In the genomic region with DNA sequence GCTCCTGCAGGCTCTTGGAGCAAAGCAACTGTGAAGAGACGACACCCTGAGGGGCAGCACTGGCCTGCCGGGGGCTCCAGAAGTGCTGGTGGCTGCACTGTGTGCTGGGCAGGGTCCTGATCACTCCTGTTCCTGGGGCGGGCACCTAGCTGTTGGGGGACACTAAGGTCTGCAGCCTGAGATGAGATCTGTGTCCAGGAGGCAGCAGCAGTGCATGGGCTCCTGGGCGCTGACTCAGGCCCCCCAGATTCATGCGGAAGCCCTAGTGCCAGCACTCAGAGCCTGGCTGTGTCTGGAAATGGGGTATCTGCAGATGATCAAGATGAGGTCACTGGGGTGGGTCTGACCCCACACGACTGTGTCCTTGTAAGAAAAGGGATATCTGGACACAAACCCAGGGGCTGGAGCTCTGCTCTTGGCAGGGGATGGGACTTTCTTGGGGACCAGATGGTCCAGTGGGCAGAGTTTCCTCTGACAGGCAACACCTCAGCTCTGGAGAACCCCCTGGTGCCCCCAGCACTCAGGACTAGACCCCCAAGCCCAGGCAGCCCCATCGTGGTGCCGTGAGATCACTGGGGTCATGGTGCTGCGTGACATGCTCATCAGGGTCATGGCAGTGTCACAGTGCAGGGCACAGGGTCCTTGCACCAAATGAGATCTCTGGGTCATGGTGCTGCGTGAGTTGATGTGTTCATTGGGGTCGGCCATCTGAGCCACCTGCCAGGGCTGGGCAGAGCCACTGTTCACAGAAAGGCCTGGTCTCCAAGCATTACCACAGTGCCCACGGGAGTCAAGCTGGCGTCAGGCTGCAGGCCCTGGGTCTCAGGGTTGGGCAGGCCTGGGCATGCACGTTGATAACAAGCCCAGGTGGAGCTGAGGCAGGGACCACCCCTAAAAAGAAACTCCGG, we compare ENCODE assay signal across 1 cellular context.
TF ChIP-seq lines count a peak whose summit lies in the region.

No MANE protein-coding gene starts in this region.

TF ChIP-seq in GM12878, 131 proteins besides CTCF, POLR2A, EP300 and RAD21:
- TF ChIP-seq SUZ12 (IDR thresholded peaks at IDR 0.05; ENCODE audit: unreplicated experiment) = no peak
